8 cellular contexts compared by ENCODE assay signal in the genomic region with DNA sequence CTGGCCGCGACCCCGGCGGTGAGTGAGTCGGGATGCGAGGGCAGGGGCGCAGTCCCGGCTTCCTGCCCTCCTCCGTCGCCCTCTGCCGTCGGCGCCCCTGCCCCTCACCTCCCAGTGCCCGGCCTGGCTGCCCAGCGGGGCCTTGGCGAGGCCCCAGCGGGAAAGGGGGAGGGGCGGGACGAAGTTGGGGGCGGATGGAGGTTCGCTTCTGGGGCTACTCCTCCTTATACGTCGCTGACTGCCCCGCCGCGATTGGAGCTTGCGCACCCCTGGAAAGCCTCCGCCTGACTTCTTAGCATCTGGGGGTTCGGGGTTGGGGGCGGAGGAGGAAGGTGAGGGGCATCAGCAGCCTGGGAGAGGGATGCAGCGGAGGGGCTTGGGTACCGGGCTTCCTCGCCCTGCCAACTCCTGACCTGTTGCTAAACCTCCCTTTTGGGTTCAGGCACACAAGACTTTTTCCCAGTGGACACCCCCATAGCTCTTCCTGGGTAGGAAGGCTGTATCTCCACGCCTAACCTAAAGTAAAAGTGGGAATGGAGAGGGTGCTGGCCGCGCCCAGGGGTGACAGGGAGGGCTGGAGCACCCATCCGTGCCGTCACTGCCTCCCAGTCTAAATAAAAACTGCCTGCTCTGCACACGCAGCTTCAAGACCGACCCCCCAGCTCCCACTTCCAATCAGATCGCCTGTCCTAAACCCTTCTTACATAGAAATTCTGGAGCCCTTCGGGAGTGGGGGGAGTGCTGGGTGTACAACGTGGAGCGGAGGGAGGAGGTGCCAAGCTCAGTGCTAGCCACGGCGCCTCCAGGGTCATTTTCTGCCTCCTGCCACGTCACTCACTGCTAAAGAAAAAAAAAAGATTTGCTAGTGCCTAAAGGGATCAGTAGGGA. TPM values are rescaled to one million over a fixed set of nuclear protein-coding genes. Genes with fewer than 3 reads are reported as not detected.
DNase-seq lines count a peak whose midpoint lies in the region; ATAC-seq and TF ChIP-seq lines count a peak whose summit lies in the region.

No MANE protein-coding gene starts in this region.

- peaks cover 23% of the 10 kb centered on the region for H3K4me1 Mint-ChIP-seq in activated CD4-positive, alpha-beta memory T cell treated with anti-CD3 and anti-CD28 coated beads for 36 hours (ENCODE audit: low read depth)

- peak overlapping the region; percentile 94 for H3K27ac ChIP-seq in ectodermal cell (ENCODE audit: insufficient read depth, low read depth, low read length, poor library complexity, severe bottlenecking)
- peak overlapping the region; percentile 99 to 100 for H3K27ac ChIP-seq in lung (ENCODE audit: low read depth in 1 of 2, low read length in 1 of 2)

- in situ Hi-C loops in ACHN (cut with HindIII; ENCODE audit: low pct_ligation_motif_present, low pct_unique_long_range_greater_than_20kb, low sequenced_read_pairs) = no loop called here

- no peaks in the 10 kb centered on the region for H3K9me3 Mint-ChIP-seq in activated CD4-positive, alpha-beta memory T cell treated with anti-CD3 and anti-CD28 coated beads for 36 hours

- H3K4me1 ChIP-seq in ectodermal cell (ENCODE audit: control insufficient read depth, insufficient read depth, low read length) (peaks cover 3% of the 10 kb centered on the region), lung (ENCODE audit: control insufficient read depth in 2 of 2, insufficient read depth in 2 of 2, low read length in 2 of 2) (peaks cover 2 to 5% of the 10 kb centered on the region in 2 donors)

- 0% methylated on average over 47 of the region's 47 CpGs for WGBS in ectodermal cell, 2 experiments
- 0% methylated on average over 40 to 47 of the region's 47 CpGs for WGBS in lung, 2 donors

- no peaks in the 10 kb centered on the region for H3K36me3 ChIP-seq in ectodermal cell (ENCODE audit: control insufficient read depth, insufficient read depth, low read length)
- H3K36me3 ChIP-seq in lung (ENCODE audit: control insufficient read depth in 2 of 2, insufficient read depth in 2 of 2, low read length in 2 of 2) = no peaks in the 10 kb centered on the region

- POLR2A ChIA-PET in activated CD4-positive, alpha-beta memory T cell treated with anti-CD3 and anti-CD28 coated beads for 36 hours (lab: Charles Lee) = interaction anchor here (0.9 to 1.5 kb wide), 5 partner anchors 28 to 705 kb away, joined by 3 to 10 read pairs (median 3); a partner anchor contains a TSS

- CTCF ChIA-PET in activated CD4-positive, alpha-beta memory T cell treated with anti-CD3 and anti-CD28 coated beads for 36 hours (lab: Charles Lee) = interaction anchor here (0.8 to 3.1 kb wide), 4 partner anchors 8 to 598 kb away, joined by 3 to 11 read pairs (median 6); a partner anchor contains a TSS

- H3K9me3 ChIP-seq in ectodermal cell (ENCODE audit: control insufficient read depth, low read length) = no peaks in the 10 kb centered on the region
- no peaks in the 10 kb centered on the region for H3K9me3 ChIP-seq in lung (ENCODE audit: control insufficient read depth in 2 of 2, insufficient read depth in 1 of 2, low read length in 1 of 2)

- peak overlapping the region; percentile 96 for H3K4me3 Mint-ChIP-seq in activated CD4-positive, alpha-beta memory T cell treated with anti-CD3 and anti-CD28 coated beads for 36 hours

- H3K4me3 ChIP-seq in ectodermal cell (ENCODE audit: insufficient read depth, low read depth, low read length) (peak overlapping the region; percentile 78), lung (peak overlapping the region; percentile 98)

- H3K27me3 Mint-ChIP-seq in activated CD4-positive, alpha-beta memory T cell treated with anti-CD3 and anti-CD28 coated beads for 36 hours = no peaks in the 10 kb centered on the region

- TF ChIP-seq CTCF in lung (IDR thresholded peaks at IDR 0.05; ENCODE audit: control extremely low read depth, extremely low read depth) = no peak

- peak overlapping the region; percentile 86 for H3K27ac Mint-ChIP-seq in activated CD4-positive, alpha-beta memory T cell treated with anti-CD3 and anti-CD28 coated beads for 36 hours

- H3K36me3 Mint-ChIP-seq in activated CD4-positive, alpha-beta memory T cell treated with anti-CD3 and anti-CD28 coated beads for 36 hours = peaks cover 8% of the 10 kb centered on the region

- ATAC-seq in GM18519 (IDR thresholded peaks at IDR 0.05; ENCODE audit: low FRiP score, unreplicated experiment) = peak; percentile 32
- ATAC-seq in HG03103 (IDR thresholded peaks at IDR 0.05; ENCODE audit: low read depth, unreplicated experiment) = peak; percentile 26
- peak; percentile 10 for ATAC-seq in lung (ENCODE audit: insufficient read depth, low FRiP score)

- DNase-seq in ACHN (peak; percentile 97), NCI-H510A treated with DMSO at 0.1 percent for 48 hours (lab: John Stamatoyannopoulos, UW) (peak; percentile 60), lung (ENCODE audit: low spot score) (peak; percentile 68)
- DNase-seq in activated CD4-positive, alpha-beta memory T cell treated with anti-CD3 and anti-CD28 coated beads for 36 hours = peak; percentile 72
- DNase-seq in stimulated activated CD4-positive, alpha-beta T cell treated with anti-CD3 and anti-CD28 coated beads, Interleukin-4, amount 100 ng/mL, for 48 hours (ENCODE audit: low read depth in 2 of 2) = peak; percentile 49 to 53

- H3K27me3 ChIP-seq in ectodermal cell (ENCODE audit: control insufficient read depth, insufficient read depth, low read length, poor library complexity, severe bottlenecking) (no peaks in the 10 kb centered on the region), lung (ENCODE audit: control insufficient read depth, insufficient read depth) (no peaks in the 10 kb centered on the region)

- intact Hi-C loops in activated CD4-positive, alpha-beta memory T cell treated with anti-CD3 and anti-CD28 coated beads for 36 hours (cut with micrococcal nuclease) = loop anchor here (1.0 to 2.0 kb wide), 3 partner anchors 31 to 182 kb away; a partner anchor contains a TSS

RNA-seq across cellular contexts. Expression of a gene that starts 0.6 kb away (rescaled TPM):
- total RNA-seq in activated CD4-positive, alpha-beta memory T cell treated with anti-CD3 and anti-CD28 coated beads for 36 hours = 10 to 100 TPM; 37.8 to 38.3 TPM
- polyA plus RNA-seq in ectodermal cell (2013, experiment 1 of 4) = 24.3 TPM
- polyA plus RNA-seq in ectodermal cell (2013, experiment 2 of 4) = 26.9 TPM
- 25.5 TPM for polyA plus RNA-seq in ectodermal cell (2013, experiment 3 of 4)
- 27.5 TPM for polyA plus RNA-seq in ectodermal cell (2013, experiment 4 of 4)
- 10 to 100 TPM; 32.2 to 73.9 TPM for total RNA-seq in lung
- 10 to 100 TPM in 1 of 2 donors, 1 to 10 TPM in 1; 9.6 to 12.3 TPM for polyA plus RNA-seq in lung

RNA-seq across cellular contexts. Expression of a gene that starts 30.7 kb away (rescaled TPM):
- total RNA-seq in activated CD4-positive, alpha-beta memory T cell treated with anti-CD3 and anti-CD28 coated beads for 36 hours = 1 to 10 TPM; 5.6 to 5.7 TPM
- 24.0 TPM for polyA plus RNA-seq in ectodermal cell (2013, experiment 1 of 4)
- 20.0 TPM for polyA plus RNA-seq in ectodermal cell (2013, experiment 2 of 4)
- 17.8 TPM for polyA plus RNA-seq in ectodermal cell (2013, experiment 3 of 4)
- polyA plus RNA-seq in ectodermal cell (2013, experiment 4 of 4) = 23.7 TPM
- total RNA-seq in lung = 10 to 100 TPM in 1 of 2 donors, 1 to 10 TPM in 1; 9.1 to 41.4 TPM
- 10 to 100 TPM in 1 of 2 donors, 1 to 10 TPM in 1; 4.8 to 19.1 TPM for polyA plus RNA-seq in lung

Comparison
In these comparisons a context has a peak if more than half of its experiments do, and no peak if none do; other contexts are left out.
1. Peak in every context shown above with its lines: DNase-seq, ATAC-seq, H3K4me3 ChIP-seq and H3K27ac ChIP-seq.